ENCODE assay signal across 12 cellular contexts in genomic region chr13:98869408-98870090, GRCh38.
DNase-seq lines count a peak whose midpoint lies in the region; ATAC-seq and TF ChIP-seq lines count a peak whose summit lies in the region.
"Had no signal": no experiment of that assay in that cellular context is flagged by ENCODE, and none has a peak within 500 bp of the region (broad histone marks: within the 10 kb centered on the region; RNA-seq: fewer than 3 reads in every experiment).

No MANE protein-coding gene starts in this region.

- no peaks in the 10 kb centered on the region for H3K4me1 Mint-ChIP-seq in neural crest cell

- no peaks in the 10 kb centered on the region for H3K27me3 Mint-ChIP-seq in neural crest cell (ENCODE audit: low read depth)
- H3K27me3 Mint-ChIP-seq: stimulated activated naive B cell treated with anti-CD40 and anti-IgM and Interleukin-4, amounts not matched to agents 10 μg/mL and 1 μg/mL and 100 μg/mL, for 72 hours had no signal

- peaks cover 16% of the 10 kb centered on the region for H3K9me3 Mint-ChIP-seq in neural crest cell

- TF ChIP-seq POLR2A in tibial nerve (IDR thresholded peaks at IDR 0.05), result no peak

- no peak for ATAC-seq in GM18511 (IDR thresholded peaks at IDR 0.05; ENCODE audit: unreplicated experiment)
- ATAC-seq: stimulated activated naive B cell treated with anti-CD40 and anti-IgM and Interleukin-4, amounts not matched to agents 10 μg/mL and 1 μg/mL and 100 μg/mL, for 72 hours had no signal

- H3K36me3 Mint-ChIP-seq in neural crest cell (ENCODE audit: low read depth), result peaks cover 10% of the 10 kb centered on the region

- H3K4me3 Mint-ChIP-seq in neural crest cell, result no peak overlapping the region
- H3K4me3 Mint-ChIP-seq: stimulated activated naive B cell treated with anti-CD40 and anti-IgM and Interleukin-4, amounts not matched to agents 10 μg/mL and 1 μg/mL and 100 μg/mL, for 72 hours had no signal

- TF ChIP-seq CTCF in choroid plexus epithelial cell (conservative IDR thresholded peaks at IDR 0.05; ENCODE audit: low read depth, low read length), result peak; percentile 29
- peak; percentile 49 for TF ChIP-seq CTCF in neural crest cell (conservative IDR thresholded peaks at IDR 0.05)
- no peak for TF ChIP-seq CTCF in tibial nerve (IDR thresholded peaks at IDR 0.05)

- DNase-seq in ELR (ENCODE audit: low read depth), result peak; percentile 29
- DNase-seq in Jurkat, Clone E6-1 (ENCODE audit: low read depth, low spot score), result peak; percentile 35
- peak; percentile 20 for DNase-seq in choroid plexus epithelial cell (ENCODE audit: low read depth)
- DNase-seq in neural crest cell (ENCODE audit: low read depth, low spot score), result no peak
- no peak for DNase-seq in tibial nerve (ENCODE audit: low spot score in 2 of 2)
- DNase-seq in cortex of kidney (lab: John Stamatoyannopoulos, UW), result no peak
- DNase-seq in SKM-1 treated with dmso at 0.1 percent for 144 hours (lab: John Stamatoyannopoulos, UW; ENCODE audit: unreplicated experiment), result no peak
- DNase-seq: islet precursor cell; NCI-H2171 treated with DMSO at 0.1 percent for 48 hours; stimulated activated naive B cell treated with anti-CD40 and anti-IgM and Interleukin-4, amounts not matched to agents 10 μg/mL and 1 μg/mL and 100 μg/mL, for 72 hours had no signal

- 67 to 88% methylated on average over 6 of the region's 6 CpGs for WGBS in tibial nerve, 2 donors

- H3K27ac ChIP-seq in tibial nerve, result peak overlapping the region in 1 of 4 donors; percentile 45

- peaks cover 0 to 10% (median 0%) of the 10 kb centered on the region in 4 donors for H3K9me3 ChIP-seq in tibial nerve

- peaks cover 0 to 86% (median 16%) of the 10 kb centered on the region in 3 donors for H3K36me3 ChIP-seq in tibial nerve

- H3K4me1 ChIP-seq in tibial nerve, result no peaks in the 10 kb centered on the region

- H3K4me3 ChIP-seq in Jurkat, Clone E6-1 (ENCODE audit: low read length), result no peak overlapping the region
- no peak overlapping the region for H3K4me3 ChIP-seq in choroid plexus epithelial cell (ENCODE audit: low read depth, low read length)
- no peak overlapping the region for H3K4me3 ChIP-seq in tibial nerve
- H3K4me3 ChIP-seq: dorsolateral prefrontal cortex had no signal

- H3K27ac Mint-ChIP-seq in neural crest cell (ENCODE audit: unreplicated experiment), result no peak overlapping the region
- H3K27ac Mint-ChIP-seq: stimulated activated naive B cell treated with anti-CD40 and anti-IgM and Interleukin-4, amounts not matched to agents 10 μg/mL and 1 μg/mL and 100 μg/mL, for 72 hours had no signal

- H3K27me3 ChIP-seq in tibial nerve, result no peaks in the 10 kb centered on the region
- H3K27me3 ChIP-seq: dorsolateral prefrontal cortex had no signal

- peak in 1 of 2 donors; percentile 14 for TF ChIP-seq EP300 in tibial nerve (IDR thresholded peaks at IDR 0.05)

Comparison
In these comparisons a context has a peak if more than half of its experiments do, and no peak if none do; other contexts are left out.
1. DNase-seq: peak in ELR (single experiment), Jurkat, Clone E6-1 (single experiment) and choroid plexus epithelial cell (single experiment); none in neural crest cell (single experiment), tibial nerve (0 of 2), cortex of kidney (single experiment) and SKM-1 treated with dmso at 0.1 percent for 144 hours (single experiment).
2. CTCF ChIP-seq: peak in choroid plexus epithelial cell (single experiment) and neural crest cell (single experiment); none in tibial nerve (0 of 5).